ENCODE assay signal across 8 cellular contexts in genomic region chr11:102452461-102453285, GRCh38. TPM values are rescaled to one million over a fixed set of nuclear protein-coding genes. Genes with fewer than 3 reads are reported as not detected.
A peak's percentile ranks its signal among the peaks of the same experiment; 100 is the strongest.
DNase-seq lines count a peak whose midpoint lies in the region; ATAC-seq and TF ChIP-seq lines count a peak whose summit lies in the region.

Gene TMEM123, minus strand, starts transcription at chr11:102452765. Its CDS starts 142 bp downstream, at chr11:102452623.

- in situ Hi-C loops in GM23248 (cut with MboI), result no loop called here

- H3F3A ChIP-seq in GM23248 (ENCODE audit: insufficient read depth), result peaks cover 12% of the 10 kb centered on the region

- TF ChIP-seq CTCF in LNCaP clone FGC (IDR thresholded peaks at IDR 0.05; ENCODE audit: control insufficient read depth, extremely low read depth, insufficient read depth) (no peak), osteoblast (IDR thresholded peaks at IDR 0.05; ENCODE audit: extremely low read depth, low read depth, low read length) (no peak), testis (IDR thresholded peaks at IDR 0.05) (peak in 1 of 3 experiments; percentile 7)

- H3K36me3 ChIP-seq in GM23248 (ENCODE audit: low read depth), result 0 out of 2 replicates have a peak, but pooled peaks cover 5% of the 10 kb centered on the region
- no peaks in the 10 kb centered on the region for H3K36me3 ChIP-seq in osteoblast (ENCODE audit: insufficient read depth, low read length)
- no peaks in the 10 kb centered on the region for H3K36me3 ChIP-seq in testis (ENCODE audit: low read depth, missing control alignments)

- H3K4me2 ChIP-seq in GM23248 (ENCODE audit: unreplicated experiment) (peak within 1 kb of the TSS; percentile 93), osteoblast (ENCODE audit: insufficient read depth, low read length) (peak within 1 kb of the TSS; percentile 90)

- H3K9ac ChIP-seq in GM23248, result peak within 1 kb of the TSS; percentile 86

- H3K27ac ChIP-seq in GM23248, result peak within 1 kb of the TSS; percentile 63
- H3K27ac ChIP-seq in osteoblast (ENCODE audit: low read depth, low read length), result peak within 1 kb of the TSS; percentile 68
- H3K27ac ChIP-seq in testis, result peak within 1 kb of the TSS; percentile 92 to 94

- 1 to 2% methylated on average over 52 to 61 of the region's 82 CpGs for WGBS in GM23248 (ENCODE audit: low coverage in 1 of 2, low lambda C conversion rate in 2 of 2, missing lambda C conversion rate in 2 of 2), 2 experiments
- 0 to 1% methylated on average over 24 to 54 of the region's 82 CpGs for WGBS in testis, 2 donors

- no peak for TF ChIP-seq POLR2A in testis (IDR thresholded peaks at IDR 0.05)

- H4K20me1 ChIP-seq in GM23248 (ENCODE audit: insufficient read depth), result no peaks in the 10 kb centered on the region
- H4K20me1 ChIP-seq in osteoblast (ENCODE audit: insufficient read depth, low read length), result no peaks in the 10 kb centered on the region

- H3K9me2 ChIP-seq in GM23248 (ENCODE audit: insufficient read depth), result no peaks in the 10 kb centered on the region

- intact Hi-C loops in testis (cut with DNase I; ENCODE audit: low total_unique reads), result no loop called here

- no peaks in the 10 kb centered on the region for H3K9me3 ChIP-seq in GM23248 (ENCODE audit: low read depth)
- no peaks in the 10 kb centered on the region for H3K9me3 ChIP-seq in osteoblast (ENCODE audit: low read depth, low read length)
- H3K9me3 ChIP-seq in testis, result no peaks in the 10 kb centered on the region

- H3K79me2 ChIP-seq in GM23248 (ENCODE audit: insufficient read depth) (peaks cover 48% of the 10 kb centered on the region), osteoblast (ENCODE audit: insufficient read depth, low read length) (peaks cover 44% of the 10 kb centered on the region)

- DNase-seq in GDM1 (lab: John Stamatoyannopoulos, UW) (peak; percentile 89), GM23248 (peak; percentile 82), LNCaP clone FGC (ENCODE audit: low read depth) (no peak), glomerular endothelial cell (ENCODE audit: extremely low read depth, low read depth, low spot score) (no peak), osteoblast (ENCODE audit: insufficient read length, low spot score, missing footprints) (peak; percentile 94), testis (peak; percentile 87)
- DNase-seq in activated naive CD4-positive, alpha-beta T cell treated with anti-CD3 and anti-CD28 coated beads, Interleukin-2, amount 50 U/mL, for 16 hours, result peak; percentile 87

- no peaks in the 10 kb centered on the region for H3K27me3 ChIP-seq in GM23248 (replicated peaks; ENCODE audit: insufficient read depth)
- no peaks in the 10 kb centered on the region for H3K27me3 ChIP-seq in osteoblast (ENCODE audit: insufficient read depth, low read length)
- H3K27me3 ChIP-seq in testis, result no peaks in the 10 kb centered on the region

- ATAC-seq in SK-N-SH treated with all-trans-retinoic acid at 6 μM for 48 hours, result peak; percentile 83

- H2AFZ ChIP-seq in GM23248 (peak within 1 kb of the TSS; percentile 96), osteoblast (ENCODE audit: low read length) (peak within 1 kb of the TSS; percentile 96)

- H3K4me3 ChIP-seq in GM23248 (peak within 1 kb of the TSS; percentile 85), LNCaP clone FGC (ENCODE audit: low read depth, low read length) (peak within 1 kb of the TSS; percentile 81), osteoblast (ENCODE audit: insufficient read depth, low read length) (peak within 1 kb of the TSS; percentile 89), testis (peak within 1 kb of the TSS; percentile 80 to 98)

- H3K4me1 ChIP-seq in GM23248 (ENCODE audit: insufficient read depth), result peaks cover 17% of the 10 kb centered on the region
- peaks cover 24% of the 10 kb centered on the region for H3K4me1 ChIP-seq in osteoblast (ENCODE audit: insufficient read depth, low read length)
- H3K4me1 ChIP-seq in testis, result peaks cover 7% of the 10 kb centered on the region

TF ChIP-seq in SK-N-SH treated with all-trans-retinoic acid at 6 μM for 48 hours, 23 proteins besides CTCF, POLR2A, EP300 and RAD21:
- TF ChIP-seq ARNTL (CRISPR knock-in tag; IDR thresholded peaks at IDR 0.05; ENCODE audit: borderline replicate concordance, low read depth), result no peak
- TF ChIP-seq POU6F1 (CRISPR knock-in tag; IDR thresholded peaks at IDR 0.05; ENCODE audit: borderline replicate concordance, low read depth), result no peak
- 0 out of 2 replicates have a peak, but pooled peaks have one; percentile 58 for TF ChIP-seq SNAI2 (CRISPR knock-in tag; IDR thresholded peaks at IDR 0.05)
- TF ChIP-seq ZNF565 (CRISPR knock-in tag; conservative IDR thresholded peaks at IDR 0.05; ENCODE audit: low read depth), result no peak
- no peak for TF ChIP-seq BACH2 (CRISPR knock-in tag; IDR thresholded peaks at IDR 0.05; ENCODE audit: borderline replicate concordance)
- no peak for TF ChIP-seq TSHZ2 (CRISPR knock-in tag; IDR thresholded peaks at IDR 0.05)

RNA-seq across cellular contexts. Expression of gene TMEM123, which starts in this region (rescaled TPM):
- total RNA-seq in GM23248 (2014; rRNA removed; shearing (Covaris generic)), result 93.1 and 106 TPM in 2 replicates
- polyA plus RNA-seq in GM23248 (2016; fragmentation: Nextera tagmentation; extraction: Ambion mirVana) (113 and 122 TPM in 2 replicates), testis (ENCODE audit: insufficient read depth, low read depth, low replicate concordance) (137 TPM)
- total RNA-seq in glomerular endothelial cell (149 TPM in 2 replicates), osteoblast (89.3 and 91.9 TPM in 2 replicates), testis (100 to 1,000 TPM; 177 to 218 TPM)

Comparison
In these comparisons a context has a peak if more than half of its experiments do, and no peak if none do; other contexts are left out.
1. DNase-seq: peak in GDM1 (single experiment), GM23248 (single experiment), activated naive CD4-positive, alpha-beta T cell treated with anti-CD3 and anti-CD28 coated beads, Interleukin-2, amount 50 U/mL, for 16 hours (single experiment), osteoblast (single experiment) and testis (single experiment); none in LNCaP clone FGC (single experiment) and glomerular endothelial cell (single experiment).
2. Peak in every context shown above with its lines, with median percentiles within 50 percentile points of each other: H3K27ac ChIP-seq and H3K4me3 ChIP-seq.